Comparison of ENCODE assay signal across 1 cellular context in the genomic region with DNA sequence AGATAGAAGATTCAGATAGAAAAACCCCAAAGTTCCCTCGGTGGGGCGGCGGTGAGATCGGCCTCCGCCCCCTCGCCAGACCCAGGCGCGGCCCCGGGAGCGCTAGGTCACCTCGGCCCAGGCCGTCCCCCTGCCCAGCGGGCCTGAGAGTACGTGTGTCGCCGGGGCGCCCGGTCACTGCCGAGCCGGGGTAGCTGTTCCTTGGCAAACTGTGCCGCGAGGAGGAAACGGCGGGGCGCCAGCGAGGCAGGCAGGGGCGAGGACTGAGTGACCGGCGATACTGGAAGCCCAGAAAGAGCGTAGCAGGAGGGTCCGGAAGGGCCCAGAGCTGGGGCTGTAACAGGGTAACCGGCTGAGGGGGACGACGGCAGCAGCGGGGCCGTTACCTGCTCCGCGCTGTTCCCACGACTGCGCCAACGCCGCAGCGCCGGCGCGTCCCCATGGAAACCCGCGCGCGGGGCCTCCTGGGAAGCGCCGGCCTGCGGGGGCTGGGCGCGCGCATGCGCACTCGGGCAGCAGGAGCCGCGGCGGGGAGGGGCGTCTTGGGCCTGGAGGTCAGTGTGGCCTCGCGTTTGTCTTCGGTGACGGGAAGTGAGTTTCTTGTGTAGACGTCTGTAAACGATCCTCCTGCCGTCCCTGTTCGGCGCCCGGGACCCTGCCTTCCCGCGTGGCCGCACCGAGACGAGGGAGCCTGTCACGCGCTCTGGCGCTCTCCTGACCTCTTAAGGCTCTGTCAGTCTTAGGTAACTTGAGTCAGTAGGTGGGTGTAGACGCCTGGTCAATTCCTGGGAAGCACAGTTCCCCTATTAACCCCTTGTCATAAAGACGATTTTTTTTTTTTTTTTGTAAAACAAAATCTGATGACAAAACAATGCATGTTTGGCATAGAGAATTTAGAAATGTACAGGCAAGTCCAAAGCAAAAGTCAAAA.
TF ChIP-seq lines count a peak whose summit lies in the region.

LCA5L (minus strand) TSS at position 440 of the 931 bp plus-strand sequence. CDS start 17,285 bp downstream, outside the sequence.

TF ChIP-seq in HepG2, 621 proteins besides CTCF, POLR2A, EP300 and RAD21 (continued from another document and continues in another):
- TF ChIP-seq, protein P1, sequence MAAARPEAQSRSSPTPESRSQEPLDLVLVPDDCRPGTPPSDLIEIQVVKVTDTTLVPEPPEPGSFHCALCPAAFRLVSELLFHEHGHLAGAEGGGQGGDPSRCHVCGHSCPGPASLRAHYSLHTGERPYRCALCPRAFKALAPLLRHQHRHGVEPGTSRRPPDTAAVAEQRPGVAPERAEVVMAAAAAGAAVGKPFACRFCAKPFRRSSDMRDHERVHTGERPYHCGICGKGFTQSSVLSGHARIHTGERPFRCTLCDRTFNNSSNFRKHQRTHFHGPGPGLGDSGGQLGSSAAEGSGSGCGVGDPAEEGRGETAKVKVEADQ (CRISPR knock-in tag; IDR thresholded peaks at IDR 0.05; ENCODE audit: borderline replicate concordance): peak; percentile 47; the same call in 1 of the 2 replicates
- no peak for TF ChIP-seq ZNF597 (CRISPR knock-in tag; IDR thresholded peaks at IDR 0.05)
- peak; percentile 20; the same call in 1 of the 2 replicates for TF ChIP-seq NR2F6 (IDR thresholded peaks at IDR 0.05)
- 0 out of 2 replicates have a peak, but pooled peaks have one; percentile 31 for TF ChIP-seq NR2F6 (CRISPR knock-in tag; IDR thresholded peaks at IDR 0.05)
- TF ChIP-seq KLF9 (CRISPR knock-in tag; IDR thresholded peaks at IDR 0.05; ENCODE audit: low read depth): no peak
- no peak for TF ChIP-seq ZNF713 (CRISPR knock-in tag; IDR thresholded peaks at IDR 0.05)
- TF ChIP-seq SP4 (CRISPR knock-in tag; IDR thresholded peaks at IDR 0.05): peak; percentile 45
- TF ChIP-seq ZNF709 (CRISPR knock-in tag; IDR thresholded peaks at IDR 0.05): no peak
- TF ChIP-seq TOE1 (CRISPR knock-in tag; IDR thresholded peaks at IDR 0.05): no peak
- TF ChIP-seq CC2D1A (CRISPR knock-in tag; IDR thresholded peaks at IDR 0.05): 0 out of 2 replicates have a peak, but pooled peaks have one; percentile 50
- TF ChIP-seq ZNF605 (CRISPR knock-in tag; IDR thresholded peaks at IDR 0.05): peak; percentile 24; the same call in 1 of the 2 replicates
- TF ChIP-seq POGK (CRISPR knock-in tag; conservative IDR thresholded peaks at IDR 0.05): peak; percentile 63
- TF ChIP-seq FOSL1 (CRISPR knock-in tag; IDR thresholded peaks at IDR 0.05; ENCODE audit: borderline replicate concordance): no peak
- peak; percentile 43 for TF ChIP-seq ASH2L (IDR thresholded peaks at IDR 0.05; ENCODE audit: insufficient read length, low read depth, low read length)
- TF ChIP-seq ZNF12 (CRISPR knock-in tag; IDR thresholded peaks at IDR 0.05): no peak
- TF ChIP-seq, protein P2, sequence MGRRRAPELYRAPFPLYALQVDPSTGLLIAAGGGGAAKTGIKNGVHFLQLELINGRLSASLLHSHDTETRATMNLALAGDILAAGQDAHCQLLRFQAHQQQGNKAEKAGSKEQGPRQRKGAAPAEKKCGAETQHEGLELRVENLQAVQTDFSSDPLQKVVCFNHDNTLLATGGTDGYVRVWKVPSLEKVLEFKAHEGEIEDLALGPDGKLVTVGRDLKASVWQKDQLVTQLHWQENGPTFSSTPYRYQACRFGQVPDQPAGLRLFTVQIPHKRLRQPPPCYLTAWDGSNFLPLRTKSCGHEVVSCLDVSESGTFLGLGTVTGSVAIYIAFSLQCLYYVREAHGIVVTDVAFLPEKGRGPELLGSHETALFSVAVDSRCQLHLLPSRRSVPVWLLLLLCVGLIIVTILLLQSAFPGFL (CRISPR knock-in tag; IDR thresholded peaks at IDR 0.05): no peak
- TF ChIP-seq, protein P3, sequence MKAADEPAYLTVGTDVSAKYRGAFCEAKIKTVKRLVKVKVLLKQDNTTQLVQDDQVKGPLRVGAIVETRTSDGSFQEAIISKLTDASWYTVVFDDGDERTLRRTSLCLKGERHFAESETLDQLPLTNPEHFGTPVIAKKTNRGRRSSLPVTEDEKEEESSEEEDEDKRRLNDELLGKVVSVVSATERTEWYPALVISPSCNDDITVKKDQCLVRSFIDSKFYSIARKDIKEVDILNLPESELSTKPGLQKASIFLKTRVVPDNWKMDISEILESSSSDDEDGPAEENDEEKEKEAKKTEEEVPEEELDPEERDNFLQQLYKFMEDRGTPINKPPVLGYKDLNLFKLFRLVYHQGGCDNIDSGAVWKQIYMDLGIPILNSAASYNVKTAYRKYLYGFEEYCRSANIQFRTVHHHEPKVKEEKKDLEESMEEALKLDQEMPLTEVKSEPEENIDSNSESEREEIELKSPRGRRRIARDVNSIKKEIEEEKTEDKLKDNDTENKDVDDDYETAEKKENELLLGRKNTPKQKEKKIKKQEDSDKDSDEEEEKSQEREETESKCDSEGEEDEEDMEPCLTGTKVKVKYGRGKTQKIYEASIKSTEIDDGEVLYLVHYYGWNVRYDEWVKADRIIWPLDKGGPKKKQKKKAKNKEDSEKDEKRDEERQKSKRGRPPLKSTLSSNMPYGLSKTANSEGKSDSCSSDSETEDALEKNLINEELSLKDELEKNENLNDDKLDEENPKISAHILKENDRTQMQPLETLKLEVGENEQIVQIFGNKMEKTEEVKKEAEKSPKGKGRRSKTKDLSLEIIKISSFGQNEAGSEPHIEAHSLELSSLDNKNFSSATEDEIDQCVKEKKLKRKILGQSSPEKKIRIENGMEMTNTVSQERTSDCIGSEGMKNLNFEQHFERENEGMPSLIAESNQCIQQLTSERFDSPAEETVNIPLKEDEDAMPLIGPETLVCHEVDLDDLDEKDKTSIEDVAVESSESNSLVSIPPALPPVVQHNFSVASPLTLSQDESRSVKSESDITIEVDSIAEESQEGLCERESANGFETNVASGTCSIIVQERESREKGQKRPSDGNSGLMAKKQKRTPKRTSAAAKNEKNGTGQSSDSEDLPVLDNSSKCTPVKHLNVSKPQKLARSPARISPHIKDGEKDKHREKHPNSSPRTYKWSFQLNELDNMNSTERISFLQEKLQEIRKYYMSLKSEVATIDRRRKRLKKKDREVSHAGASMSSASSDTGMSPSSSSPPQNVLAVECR (CRISPR knock-in tag; IDR thresholded peaks at IDR 0.05; ENCODE audit: borderline replicate concordance): peak; percentile 97
- no peak for TF ChIP-seq KDM4B (CRISPR knock-in tag; IDR thresholded peaks at IDR 0.05)
- TF ChIP-seq MEIS2 (CRISPR knock-in tag; IDR thresholded peaks at IDR 0.05): peak; percentile 29; the same call in 1 of the 2 replicates
- TF ChIP-seq SAFB2 (CRISPR knock-in tag; IDR thresholded peaks at IDR 0.05; ENCODE audit: borderline replicate concordance, low read depth): 0 out of 2 replicates have a peak, but pooled peaks have one; percentile 43
- TF ChIP-seq SP1 (IDR thresholded peaks at IDR 0.05): no peak
- no peak for TF ChIP-seq SP1 (CRISPR knock-in tag; IDR thresholded peaks at IDR 0.05)
- TF ChIP-seq HMGA1 (CRISPR knock-in tag; conservative IDR thresholded peaks at IDR 0.05): no peak
- TF ChIP-seq SOX6 (IDR thresholded peaks at IDR 0.05): no peak
- TF ChIP-seq SOX6 (CRISPR knock-in tag; IDR thresholded peaks at IDR 0.05): peak; percentile 16; the same call in 1 of the 2 replicates
- TF ChIP-seq, protein P4, sequence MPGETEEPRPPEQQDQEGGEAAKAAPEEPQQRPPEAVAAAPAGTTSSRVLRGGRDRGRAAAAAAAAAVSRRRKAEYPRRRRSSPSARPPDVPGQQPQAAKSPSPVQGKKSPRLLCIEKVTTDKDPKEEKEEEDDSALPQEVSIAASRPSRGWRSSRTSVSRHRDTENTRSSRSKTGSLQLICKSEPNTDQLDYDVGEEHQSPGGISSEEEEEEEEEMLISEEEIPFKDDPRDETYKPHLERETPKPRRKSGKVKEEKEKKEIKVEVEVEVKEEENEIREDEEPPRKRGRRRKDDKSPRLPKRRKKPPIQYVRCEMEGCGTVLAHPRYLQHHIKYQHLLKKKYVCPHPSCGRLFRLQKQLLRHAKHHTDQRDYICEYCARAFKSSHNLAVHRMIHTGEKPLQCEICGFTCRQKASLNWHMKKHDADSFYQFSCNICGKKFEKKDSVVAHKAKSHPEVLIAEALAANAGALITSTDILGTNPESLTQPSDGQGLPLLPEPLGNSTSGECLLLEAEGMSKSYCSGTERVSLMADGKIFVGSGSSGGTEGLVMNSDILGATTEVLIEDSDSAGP (CRISPR knock-in tag; IDR thresholded peaks at IDR 0.05; ENCODE audit: borderline replicate concordance): peak; percentile 55; the same call in 1 of the 2 replicates
- peak; percentile 69 for TF ChIP-seq AGO1 (IDR thresholded peaks at IDR 0.05; ENCODE audit: low read depth, low read length, poor library complexity, severe bottlenecking)
- TF ChIP-seq NFYB (CRISPR knock-in tag; IDR thresholded peaks at IDR 0.05): peak; percentile 12; the same call in 1 of the 2 replicates
- no peak for TF ChIP-seq ZNF629 (CRISPR knock-in tag; conservative IDR thresholded peaks at IDR 0.05)
- TF ChIP-seq, protein P5, sequence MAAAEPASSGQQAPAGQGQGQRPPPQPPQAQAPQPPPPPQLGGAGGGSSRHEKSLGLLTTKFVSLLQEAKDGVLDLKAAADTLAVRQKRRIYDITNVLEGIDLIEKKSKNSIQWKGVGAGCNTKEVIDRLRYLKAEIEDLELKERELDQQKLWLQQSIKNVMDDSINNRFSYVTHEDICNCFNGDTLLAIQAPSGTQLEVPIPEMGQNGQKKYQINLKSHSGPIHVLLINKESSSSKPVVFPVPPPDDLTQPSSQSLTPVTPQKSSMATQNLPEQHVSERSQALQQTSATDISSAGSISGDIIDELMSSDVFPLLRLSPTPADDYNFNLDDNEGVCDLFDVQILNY (CRISPR knock-in tag; conservative IDR thresholded peaks at IDR 0.05): 0 out of 2 replicates have a peak, but pooled peaks have one; percentile 8
- no peak for TF ChIP-seq ZBTB10 (CRISPR knock-in tag; IDR thresholded peaks at IDR 0.05; ENCODE audit: borderline replicate concordance)
- 0 out of 2 replicates have a peak, but pooled peaks have one; percentile 59 for TF ChIP-seq TGIF2 (CRISPR knock-in tag; IDR thresholded peaks at IDR 0.05)
- peak; percentile 40; the same call in 1 of the 2 replicates for TF ChIP-seq DR1 (CRISPR knock-in tag; IDR thresholded peaks at IDR 0.05)
- peak; percentile 69; the same call in 1 of the 2 replicates for TF ChIP-seq ZFP82 (CRISPR knock-in tag; IDR thresholded peaks at IDR 0.05; ENCODE audit: borderline replicate concordance)
- peak; percentile 75 for TF ChIP-seq ZNF652 (CRISPR knock-in tag; IDR thresholded peaks at IDR 0.05; ENCODE audit: borderline replicate concordance, low read depth)
- TF ChIP-seq PHF20 (CRISPR knock-in tag; IDR thresholded peaks at IDR 0.05): peak; percentile 65
- 0 out of 2 replicates have a peak, but pooled peaks have one; percentile 10 for TF ChIP-seq KDM1A (CRISPR knock-in tag; IDR thresholded peaks at IDR 0.05)
- TF ChIP-seq MYC (CRISPR knock-in tag; IDR thresholded peaks at IDR 0.05; ENCODE audit: borderline replicate concordance): peak; percentile 44; the same call in 1 of the 2 replicates
- TF ChIP-seq UBTF (CRISPR knock-in tag; IDR thresholded peaks at IDR 0.05): peak; percentile 92
